Comparison of ENCODE assay signal across 1 cellular context in genomic region chr9:69822091-69822750, GRCh38.
TF ChIP-seq lines count a peak whose summit lies in the region.

No MANE protein-coding gene starts in this region.

TF ChIP-seq in K562, 482 proteins besides CTCF, POLR2A, EP300 and RAD21 (continued from another document):
- no peak for TF ChIP-seq PBX2 (CRISPR knock-in tag; IDR thresholded peaks at IDR 0.05; ENCODE audit: low read depth)
- 0 out of 2 replicates have a peak, but pooled peaks have one; percentile 33 for TF ChIP-seq PBX2 (tag; conservative IDR thresholded peaks at IDR 0.05; ENCODE audit: low read depth)
